ENCODE assay signal across 11 cellular contexts in genomic region chr19:41863209-41863931, GRCh38. TPM values are rescaled to one million over a fixed set of nuclear protein-coding genes. Genes with fewer than 3 reads are reported as not detected.
A peak's percentile ranks its signal among the peaks of the same experiment; 100 is the strongest.
DNase-seq lines count a peak whose midpoint lies in the region; ATAC-seq, FAIRE-seq and TF ChIP-seq lines count a peak whose summit lies in the region.
"Had no signal": no experiment of that assay in that cellular context is flagged by ENCODE, and none has a peak within 500 bp of the region (broad histone marks: within the 10 kb centered on the region; RNA-seq: fewer than 3 reads in every experiment).

No MANE protein-coding gene starts in this region.

- peak overlapping the region; percentile 99 for H3K4me2 ChIP-seq in GM23338

- no peaks in the 10 kb centered on the region for H3K9me2 ChIP-seq in GM23338 (ENCODE audit: insufficient read depth)

- H3K4me1 ChIP-seq in GM23338 (ENCODE audit: insufficient read depth) (peaks cover 47% of the 10 kb centered on the region), kidney (ENCODE audit: control insufficient read depth in 1 of 2, insufficient read depth in 1 of 2, low read depth in 1 of 2, low read length in 2 of 2) (peaks cover 11 to 22% of the 10 kb centered on the region in 2 donors), vagina (peaks cover 71% of the 10 kb centered on the region)

- peaks cover 69% of the 10 kb centered on the region for H4K20me1 ChIP-seq in GM23338 (replicated peaks; ENCODE audit: insufficient read depth)

- peaks cover 47% of the 10 kb centered on the region for H3K4me1 Mint-ChIP-seq in GM23338

- H3K4me3 Mint-ChIP-seq in GM23338: peak overlapping the region; percentile 85

- POLR2A ChIA-PET in RWPE1 (lab: Yijun Ruan, JAX; ENCODE audit: low non-redundant PET): interaction anchor here (0.5 kb wide), 1 partner anchor 20 kb away, joined by 3 read pairs; no protein-coding TSS in a partner anchor

- no peak for ATAC-seq in GM23338

- no peak for DNase-seq in GM23338 (ENCODE audit: low spot score)
- no peak for DNase-seq in RWPE1 (ENCODE audit: low spot score)
- peak; percentile 26 for DNase-seq in kidney
- no peak for DNase-seq in COLO668 (lab: John Stamatoyannopoulos, UW; ENCODE audit: unreplicated experiment)
- no peak for DNase-seq in vagina (ENCODE audit: extremely low spot score in 2 of 2)
- no peak for DNase-seq in amniotic stem cell (lab: John Stamatoyannopoulos, UW)
- DNase-seq: NCI-H2107, transverse colon had no signal

- intact Hi-C loops in kidney (cut with DNase I) (no loop called here), vagina (cut with DNase I) (no loop called here)

- H3K36me3 ChIP-seq in GM23338 (ENCODE audit: insufficient read depth) (peaks cover 71% of the 10 kb centered on the region), kidney (ENCODE audit: control insufficient read depth in 1 of 2, insufficient read depth in 2 of 2, low read length in 2 of 2) (peaks cover 21 to 40% of the 10 kb centered on the region in 2 donors), vagina (peaks cover 0 to 40% of the 10 kb centered on the region in 2 donors)

- peaks cover 80% of the 10 kb centered on the region for H3K79me2 ChIP-seq in GM23338 (replicated peaks; ENCODE audit: insufficient read depth)

- H3K9ac ChIP-seq in kidney (ENCODE audit: low read length in 2 of 2): no peak overlapping the region

- H3K4me3 ChIP-seq in GM23338 (peak overlapping the region; percentile 69), kidney (ENCODE audit: low read length in 2 of 2) (no peak overlapping the region), vagina (no peak overlapping the region)
- H3K4me3 ChIP-seq: transverse colon had no signal

- H3F3A ChIP-seq in GM23338 (replicated peaks; ENCODE audit: low read depth): peaks cover 74% of the 10 kb centered on the region

- TF ChIP-seq POLR2A in vagina (IDR thresholded peaks at IDR 0.05): no peak

- no peak for FAIRE-seq in kidney (lab: Jason Lieb, UNC)
- FAIRE-seq: GM12892 had no signal

- peaks cover 32% of the 10 kb centered on the region for H3K27me3 Mint-ChIP-seq in GM23338 (ENCODE audit: insufficient read depth, low read depth, poor library complexity)

- H3K27ac ChIP-seq in GM23338 (ENCODE audit: low read depth) (peak overlapping the region; percentile 98), RWPE1 (peak overlapping the region; percentile 64), kidney (ENCODE audit: low read depth in 2 of 2, low read length in 2 of 2) (no peak overlapping the region), vagina (no peak overlapping the region)
- H3K27ac ChIP-seq: transverse colon had no signal

- H3K27me3 ChIP-seq in GM23338 (ENCODE audit: insufficient read depth) (no peaks in the 10 kb centered on the region), vagina (no peaks in the 10 kb centered on the region)
- H3K27me3 ChIP-seq: transverse colon had no signal

- peaks cover 80% of the 10 kb centered on the region for H3K36me3 Mint-ChIP-seq in GM23338 (ENCODE audit: low read depth)

- H2AFZ ChIP-seq in GM23338: no peak overlapping the region

- H3K9me3 Mint-ChIP-seq in GM23338: peaks cover 3% of the 10 kb centered on the region; the same call in 1 of the 3 replicates

- TF ChIP-seq CTCF in GM23338 (conservative IDR thresholded peaks at IDR 0.05; ENCODE audit: low read depth in 2 of 2): no peak
- no peak for TF ChIP-seq CTCF in RWPE1 (conservative IDR thresholded peaks at IDR 0.05; ENCODE audit: low read depth)
- no peak for TF ChIP-seq CTCF in kidney (IDR thresholded peaks at IDR 0.05; ENCODE audit: borderline replicate concordance, extremely low read depth, insufficient read depth)
- no peak for TF ChIP-seq CTCF in vagina (IDR thresholded peaks at IDR 0.05)

- H3K9me3 ChIP-seq in kidney (ENCODE audit: control insufficient read depth in 1 of 2, low read length in 2 of 2) (no peaks in the 10 kb centered on the region), vagina (no peaks in the 10 kb centered on the region)
- H3K9me3 ChIP-seq: transverse colon had no signal

- CTCF ChIA-PET in RWPE1 (lab: Yijun Ruan, JAX): interaction anchor here (1.1 to 1.8 kb wide), 2 partner anchors 10 to 27 kb away, joined by 3 to 7 read pairs; no protein-coding TSS in a partner anchor

- H3K27ac Mint-ChIP-seq in GM23338: peak overlapping the region; percentile 94

TF ChIP-seq in GM23338, 12 proteins besides CTCF, POLR2A, EP300 and RAD21:
- TF ChIP-seq ZNF462 (CRISPR knock-in tag; IDR thresholded peaks at IDR 0.05): no peak
- peak; percentile 24; the same call in 1 of the 2 replicates for TF ChIP-seq POLR2AphosphoS5 (IDR thresholded peaks at IDR 0.05; ENCODE audit: low read depth)

RNA-seq across cellular contexts. Expression of gene RPS19, which starts 3.3 kb away (rescaled TPM):
- total RNA-seq in GM23338 (2014; rRNA removed; shearing (Covaris generic)): 631 and 1,798 TPM in 2 replicates
- polyA plus RNA-seq in GM23338 (2016; fragmentation: Nextera tagmentation; extraction: Ambion mirVana) (4,053 and 4,073 TPM in 2 replicates), kidney (ENCODE audit: insufficient read depth, low read depth, low replicate concordance) (2,116 TPM)
- total RNA-seq in kidney (1,433 TPM), vagina (1,554 TPM)

RNA-seq across cellular contexts. Expression of gene CD79A, which starts 13.7 kb away (rescaled TPM):
- not detected in 2 replicates for total RNA-seq in GM23338 (2014; rRNA removed; shearing (Covaris generic))
- polyA plus RNA-seq in GM23338 (2016; fragmentation: Nextera tagmentation; extraction: Ambion mirVana): 0.27 and 0.47 TPM in 2 replicates
- 11.0 TPM for total RNA-seq in kidney
- 0.32 TPM for polyA plus RNA-seq in kidney (ENCODE audit: insufficient read depth, low read depth, low replicate concordance)
- not detected for total RNA-seq in vagina
- total RNA-seq: fibroblast of villous mesenchyme had no signal

RNA-seq across cellular contexts. Expression of gene DMRTC2, which starts 18.5 kb away (rescaled TPM):
- total RNA-seq in GM23338 (2014; rRNA removed; shearing (Covaris generic)): 0.21 TPM in 1 of 2 replicates, not detected in the other
- polyA plus RNA-seq in GM23338 (2016; fragmentation: Nextera tagmentation; extraction: Ambion mirVana): not detected in 2 replicates
- not detected for total RNA-seq in kidney
- polyA plus RNA-seq in kidney (ENCODE audit: insufficient read depth, low read depth, low replicate concordance): not detected
- total RNA-seq in vagina: not detected
- total RNA-seq: fibroblast of villous mesenchyme, renal cortical epithelial cell, transverse colon had no signal

RNA-seq across cellular contexts. Expression of gene LYPD4, which starts 18.9 kb away (rescaled TPM):
- total RNA-seq in GM23338 (2014; rRNA removed; shearing (Covaris generic)): not detected in 2 replicates
- polyA plus RNA-seq in GM23338 (2016; fragmentation: Nextera tagmentation; extraction: Ambion mirVana) (not detected in 2 replicates), kidney (ENCODE audit: insufficient read depth, low read depth, low replicate concordance) (not detected)
- total RNA-seq in kidney (not detected), vagina (not detected)
- total RNA-seq: fibroblast of villous mesenchyme, renal cortical epithelial cell, transverse colon had no signal

RNA-seq across cellular contexts. Expression of gene ARHGEF1, which starts 19.6 kb away (rescaled TPM):
- total RNA-seq in GM23338 (2014; rRNA removed; shearing (Covaris generic)): 36.8 and 44.7 TPM in 2 replicates
- polyA plus RNA-seq in GM23338 (2016; fragmentation: Nextera tagmentation; extraction: Ambion mirVana): 41.3 and 50.8 TPM in 2 replicates
- 139 TPM for total RNA-seq in kidney
- polyA plus RNA-seq in kidney (ENCODE audit: insufficient read depth, low read depth, low replicate concordance): 39.0 TPM
- 114 TPM for total RNA-seq in vagina

Comparison
In these comparisons a context has a peak if more than half of its experiments do, and no peak if none do; other contexts are left out.
1. H3K27ac ChIP-seq: peak in GM23338 (single experiment) and RWPE1 (single experiment); none in kidney (0 of 2) and vagina (single experiment).
2. RNA of gene CD79A, which starts 13.7 kb away (total RNA-seq): 11.0 TPM in kidney (single experiment); not detected in GM23338 and not detected in vagina (single experiment); every median in the first group is over 10 times any median in the second.